ENCODE assay signal across 19 cellular contexts in the genomic region with DNA sequence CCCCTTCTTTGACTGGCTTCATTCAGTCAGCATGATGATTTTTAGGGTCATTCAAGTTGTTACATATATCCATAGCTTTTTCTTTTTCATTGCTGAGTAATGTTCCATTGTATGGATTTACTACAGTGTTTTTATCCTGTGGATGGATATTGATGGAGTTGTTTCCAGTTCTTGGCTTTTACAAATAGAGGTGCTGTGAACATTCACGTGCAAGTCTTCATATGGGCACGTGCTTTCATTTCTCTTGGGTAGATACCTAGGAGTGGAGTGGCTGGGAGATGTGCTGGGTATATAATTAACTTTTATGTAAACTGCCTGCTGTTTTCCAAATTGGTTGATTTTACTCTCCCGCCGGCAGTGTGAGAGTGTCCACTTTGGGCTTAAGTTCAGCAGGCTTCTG. TPM values are rescaled to one million over a fixed set of nuclear protein-coding genes. Genes with fewer than 3 reads are reported as not detected.
"Had no signal": no experiment of that assay in that cellular context is flagged by ENCODE, and none has a peak within 500 bp of the region (broad histone marks: within the 10 kb centered on the region; RNA-seq: fewer than 3 reads in every experiment).

No MANE protein-coding gene starts in this region.

- H3K4me3 Mint-ChIP-seq: activated B cell treated with CpG ODN at 0.5 μM for 24 hours; activated CD4-positive, alpha-beta T cell treated with anti-CD3 and anti-CD28 coated beads, Interleukin-2, amount 10 ng/mL, durations not matched to agents 24 days and 14 days; activated CD8-positive, alpha-beta T cell treated with anti-CD3 and anti-CD28 coated beads, Interleukin-2, amount 10 ng/mL, durations not matched to agents 7 days and 5 days; activated naive CD4-positive, alpha-beta T cell treated with anti-CD3 and anti-CD28 coated beads, Interleukin-2, amount 50 U/mL, for 24 hours; naive thymus-derived CD8-positive, alpha-beta T cell; stimulated activated naive B cell treated with anti-CD40 and anti-IgM and Interleukin-4, amounts not matched to agents 10 μg/mL and 1 μg/mL and 100 μg/mL, for 72 hours; T-helper 2 cell treated with Interferon-gamma antibody and Interleukin-4, amounts not matched to agents 5 μg/mL and 100 μg/mL, for 36 hours had no signal

- H3K9me3 Mint-ChIP-seq: activated naive CD4-positive, alpha-beta T cell treated with anti-CD3 and anti-CD28 coated beads, Interleukin-2, amount 50 U/mL, for 24 hours; T-helper 2 cell treated with Interferon-gamma antibody and Interleukin-4, amounts not matched to agents 5 μg/mL and 100 μg/mL, for 36 hours had no signal

- ATAC-seq: activated CD8-positive, alpha-beta T cell treated with anti-CD3 and anti-CD28 coated beads, Interleukin-2, amount 10 ng/mL, durations not matched to agents 7 days and 5 days; naive thymus-derived CD8-positive, alpha-beta T cell; stimulated activated naive B cell treated with anti-CD40 and anti-IgM and Interleukin-4, amounts not matched to agents 10 μg/mL and 1 μg/mL and 100 μg/mL, for 72 hours had no signal

- H3K27me3 ChIP-seq: adrenal gland, cardiac muscle cell, esophagus squamous epithelium, tibial artery had no signal

- H3K27ac ChIP-seq: adrenal gland, cardiac muscle cell, tibial artery had no signal

- H3K9me3 ChIP-seq: adrenal gland, esophagus squamous epithelium, tibial artery had no signal

- H3K36me3 Mint-ChIP-seq: activated naive CD4-positive, alpha-beta T cell treated with anti-CD3 and anti-CD28 coated beads, Interleukin-2, amount 50 U/mL, for 24 hours; naive thymus-derived CD8-positive, alpha-beta T cell; stimulated activated naive B cell treated with anti-CD40 and anti-IgM and Interleukin-4, amounts not matched to agents 10 μg/mL and 1 μg/mL and 100 μg/mL, for 72 hours had no signal

- H3K4me1 Mint-ChIP-seq: activated B cell treated with CpG ODN at 0.5 μM for 24 hours; activated CD4-positive, alpha-beta T cell treated with anti-CD3 and anti-CD28 coated beads, Interleukin-2, amount 10 ng/mL, durations not matched to agents 24 days and 14 days; activated naive CD4-positive, alpha-beta T cell treated with anti-CD3 and anti-CD28 coated beads, Interleukin-2, amount 50 U/mL, for 24 hours; naive thymus-derived CD8-positive, alpha-beta T cell; stimulated activated naive B cell treated with anti-CD40 and anti-IgM and Interleukin-4, amounts not matched to agents 10 μg/mL and 1 μg/mL and 100 μg/mL, for 72 hours had no signal

- H3K36me3 ChIP-seq: adrenal gland, cardiac muscle cell, esophagus squamous epithelium, tibial artery had no signal

- H3K4me3 ChIP-seq: adrenal gland, cardiac muscle cell, esophagus squamous epithelium, lung, tibial artery had no signal

- DNase-seq: activated B cell treated with CpG ODN at 0.5 μM for 24 hours; activated CD4-positive, alpha-beta T cell treated with anti-CD3 and anti-CD28 coated beads, Interleukin-2, amount 10 ng/mL, durations not matched to agents 24 days and 14 days; activated CD8-positive, alpha-beta memory T cell treated with anti-CD3 and anti-CD28 coated beads, Interleukin-2, amount 50 U/mL, for 4 hours; activated CD8-positive, alpha-beta T cell treated with anti-CD3 and anti-CD28 coated beads, Interleukin-2, amount 10 ng/mL, durations not matched to agents 7 days and 5 days; activated effector memory CD4-positive, alpha-beta T cell treated with anti-CD3 and anti-CD28 coated beads, Interleukin-2, amount 50 U/mL, for 16 hours; activated T-cell treated with anti-CD3 and anti-CD28 coated beads, Interleukin-2, amount 50 U/mL, for 48 hours; adrenal gland; esophagus squamous epithelium; nucleus accumbens; posterior cingulate gyrus; stimulated activated CD4-positive, alpha-beta T cell treated with anti-CD3 and anti-CD28 coated beads, Interleukin-15, amount 100 ng/mL, for 24 hours; stimulated activated CD4-positive, alpha-beta T cell treated with anti-CD3 and anti-CD28 coated beads, Interleukin-4, amount 100 ng/mL, for 1 hour; stimulated activated naive B cell treated with anti-CD40 and anti-IgM and Interleukin-4, amounts not matched to agents 10 μg/mL and 1 μg/mL and 100 μg/mL, for 72 hours; tibial artery had no signal

- H3K27ac Mint-ChIP-seq: activated B cell treated with CpG ODN at 0.5 μM for 24 hours; activated CD4-positive, alpha-beta T cell treated with anti-CD3 and anti-CD28 coated beads, Interleukin-2, amount 10 ng/mL, durations not matched to agents 24 days and 14 days; activated CD8-positive, alpha-beta T cell treated with anti-CD3 and anti-CD28 coated beads, Interleukin-2, amount 10 ng/mL, durations not matched to agents 7 days and 5 days; activated naive CD4-positive, alpha-beta T cell treated with anti-CD3 and anti-CD28 coated beads, Interleukin-2, amount 50 U/mL, for 24 hours; naive thymus-derived CD8-positive, alpha-beta T cell; stimulated activated naive B cell treated with anti-CD40 and anti-IgM and Interleukin-4, amounts not matched to agents 10 μg/mL and 1 μg/mL and 100 μg/mL, for 72 hours; T-helper 2 cell treated with Interferon-gamma antibody and Interleukin-4, amounts not matched to agents 5 μg/mL and 100 μg/mL, for 36 hours had no signal

RNA-seq across cellular contexts. Expression of a gene that starts 16.5 kb away (rescaled TPM):
- total RNA-seq: activated B cell treated with CpG ODN at 0.5 μM for 24 hours had no signal
